In the genomic region with DNA sequence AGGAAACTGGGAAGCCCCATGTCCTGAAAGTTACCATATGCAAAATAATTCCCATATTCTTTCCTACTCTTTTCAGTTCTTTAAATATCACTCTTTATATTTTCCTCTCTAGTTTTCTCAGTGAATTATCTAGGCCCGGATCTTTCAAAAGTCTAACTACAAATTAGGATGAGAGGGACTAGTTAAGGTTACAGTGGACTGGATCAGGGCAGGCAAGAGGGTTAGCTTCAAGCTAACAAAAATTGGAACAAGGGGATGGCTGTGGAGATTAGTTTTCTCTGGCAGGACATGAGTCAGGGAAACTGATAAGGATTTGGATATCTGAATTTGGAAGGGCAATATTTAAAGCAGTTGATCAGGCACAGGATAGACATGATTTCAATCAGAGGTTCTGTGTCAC, we compare ENCODE assay signal across 29 cellular contexts. TPM values are rescaled to one million over a fixed set of nuclear protein-coding genes. Genes with fewer than 3 reads are reported as not detected.
DNase-seq lines count a peak whose midpoint lies in the region; ATAC-seq, FAIRE-seq and TF ChIP-seq lines count a peak whose summit lies in the region.
"Had no signal": no experiment of that assay in that cellular context is flagged by ENCODE, and none has a peak within 500 bp of the region (broad histone marks: within the 10 kb centered on the region; RNA-seq: fewer than 3 reads in every experiment).

No MANE protein-coding gene starts in this region.

- intact Hi-C loops in K562 (cut with micrococcal nuclease) = no loop called here

- no peak overlapping the region for H3K27ac ChIP-seq in K562 (ENCODE audit: extremely low read depth, low read depth, low read length)
- H3K27ac ChIP-seq: 22Rv1; A549; BLaER1; BLaER1 treated with 17β-estradiol and CSF1 and Interleukin-3, amounts not matched to agents 10 nM and 100 nM; C4-2B had no signal

- no peaks in the 10 kb centered on the region for H4K20me1 ChIP-seq in K562 (replicated peaks; ENCODE audit: control insufficient read depth, insufficient read depth, low read length)
- H4K20me1 ChIP-seq: BLaER1; BLaER1 treated with 17β-estradiol and CSF1 and Interleukin-3, amounts not matched to agents 10 nM and 100 nM had no signal

- no TSS peak for BruUV-seq in K562 (replicated peaks; lab: Mats Ljungman, UMichigan)

- no peak for TF ChIP-seq POLR2A in K562 (conservative IDR thresholded peaks at IDR 0.05)

- TF ChIP-seq EP300 in K562 (IDR thresholded peaks at IDR 0.05; ENCODE audit: low read length) = no peak

- CTCF ChIA-PET in K562 (lab: Yijun Ruan, JAX; ENCODE audit: low intra/inter-chr PET ratio) = no interaction called here

- no peak overlapping the region for H2AFZ ChIP-seq in K562 (ENCODE audit: low read depth, low read length)

- no peak overlapping the region for H3K9ac ChIP-seq in K562 (ENCODE audit: insufficient read depth in 1 of 2, low read depth in 2 of 2, low read length in 2 of 2)
- H3K9ac ChIP-seq: BLaER1; BLaER1 treated with 17β-estradiol and CSF1 and Interleukin-3, amounts not matched to agents 10 nM and 100 nM had no signal

- WGBS in K562 (ENCODE audit: insufficient coverage, low coverage, missing lambda C conversion rate) = 0% methylated on average over 1 of the region's 1 CpG

- H3K9me3 ChIP-seq in K562 (replicated peaks; ENCODE audit: control insufficient read depth, insufficient read depth, low read depth, low read length) = 0 out of 2 replicates have a peak, but pooled peaks cover 1% of the 10 kb centered on the region
- H3K9me3 ChIP-seq: A549, BE2C, BLaER1, Caco-2 had no signal

- no peak overlapping the region for H3K4me2 ChIP-seq in K562 (ENCODE audit: insufficient read depth, low read length)
- H3K4me2 ChIP-seq: A549; BLaER1; BLaER1 treated with 17β-estradiol and CSF1 and Interleukin-3, amounts not matched to agents 10 nM and 100 nM had no signal

- H3K4me1 ChIP-seq in K562 (replicated peaks in 1 of 2; ENCODE audit: control insufficient read depth in 2 of 2, insufficient read depth in 2 of 2, low read length in 2 of 2) = no peaks in the 10 kb centered on the region; a peak in 1 of 5 replicates
- H3K4me1 ChIP-seq: A549, BE2C, BLaER1, Caco-2 had no signal

- TF ChIP-seq CTCF in K562 (IDR thresholded peaks at IDR 0.05 in 2 of 3, conservative IDR thresholded peaks at IDR 0.05 in 1 of 3; ENCODE audit: insufficient read depth in 2 of 3, low read depth in 1 of 3, low read length in 3 of 3) = no peak

- H3K27me3 ChIP-seq in K562 (ENCODE audit: control insufficient read depth in 2 of 2, insufficient read depth in 2 of 2, low read length in 2 of 2) = no peaks in the 10 kb centered on the region
- H3K27me3 ChIP-seq: BE2C; BLaER1; BLaER1 treated with 17β-estradiol and CSF1 and Interleukin-3, amounts not matched to agents 10 nM and 100 nM had no signal

- TF ChIP-seq RAD21 in K562 (CRISPR knock-in tag; conservative IDR thresholded peaks at IDR 0.05 in 1 of 2, IDR thresholded peaks at IDR 0.05 in 1 of 2) = no peak

- H3K36me3 ChIP-seq in K562 (ENCODE audit: control insufficient read depth, insufficient read depth, low read length) = no peaks in the 10 kb centered on the region
- H3K36me3 ChIP-seq: BE2C; BLaER1; BLaER1 treated with 17β-estradiol and CSF1 and Interleukin-3, amounts not matched to agents 10 nM and 100 nM had no signal

- no peak for FAIRE-seq in K562 (lab: Jason Lieb, UNC)
- FAIRE-seq: A204.1, A549, D721Med had no signal

- in situ Hi-C loops in K562 (cut with MboI) = no loop called here

- POLR2A ChIA-PET in K562 (lab: Yijun Ruan, JAX) = interaction anchor here (0.6 kb wide), 1 partner anchor 9 kb away, joined by 3 read pairs; no protein-coding TSS in a partner anchor

- no peak for DNase-seq in K562 (ENCODE audit: extremely low read depth in 1 of 4, low spot score in 3 of 4)
- no peak for DNase-seq in anterior cingulate cortex (lab: John Stamatoyannopoulos, UW)
- DNase-seq: 8988T; ACHN; AML-193; BE2C; C1 segment of cervical spinal cord; Caco-2; Calu3; CD4-positive, alpha-beta memory T cell; CD4-positive, alpha-beta T cell; CD4-positive, CD25-positive, alpha-beta regulatory T cell; CD8-positive, alpha-beta memory T cell; CD8-positive, alpha-beta T cell; COR-L47; DMS 273 treated with DMSO at 0.1 percent for 48 hours; DMS153; DMS53; DMS79; DMS79 treated with DMSO at 0.1 percent for 48 hours; DND-41; EL had no signal

- no peak for ATAC-seq in K562
- ATAC-seq: A549; CD8-positive, alpha-beta T cell had no signal

- H3K79me2 ChIP-seq in K562 (ENCODE audit: control insufficient read depth, insufficient read depth, low read length) = no peaks in the 10 kb centered on the region

- H3K9me1 ChIP-seq in K562 (ENCODE audit: control insufficient read depth, insufficient read depth, low read length) = no peaks in the 10 kb centered on the region

- H3K4me3 ChIP-seq in K562 = no peak overlapping the region
- H3K4me3 ChIP-seq: A549; BLaER1; BLaER1 treated with 17β-estradiol and CSF1 and Interleukin-3, amounts not matched to agents 10 nM and 100 nM had no signal

TF ChIP-seq in K562, 482 proteins besides CTCF, POLR2A, EP300 and RAD21:
- TF ChIP-seq, protein P1, sequence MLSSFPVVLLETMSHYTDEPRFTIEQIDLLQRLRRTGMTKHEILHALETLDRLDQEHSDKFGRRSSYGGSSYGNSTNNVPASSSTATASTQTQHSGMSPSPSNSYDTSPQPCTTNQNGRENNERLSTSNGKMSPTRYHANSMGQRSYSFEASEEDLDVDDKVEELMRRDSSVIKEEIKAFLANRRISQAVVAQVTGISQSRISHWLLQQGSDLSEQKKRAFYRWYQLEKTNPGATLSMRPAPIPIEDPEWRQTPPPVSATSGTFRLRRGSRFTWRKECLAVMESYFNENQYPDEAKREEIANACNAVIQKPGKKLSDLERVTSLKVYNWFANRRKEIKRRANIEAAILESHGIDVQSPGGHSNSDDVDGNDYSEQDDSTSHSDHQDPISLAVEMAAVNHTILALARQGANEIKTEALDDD (IDR thresholded peaks at IDR 0.05) = peak; percentile 91
- TF ChIP-seq FOSL1 (tag; conservative IDR thresholded peaks at IDR 0.05) (peak; percentile 32; the same call in 1 of the 2 replicates), HIVEP1 (CRISPR knock-in tag; IDR thresholded peaks at IDR 0.05) (no peak)

RNA-seq across cellular contexts. Expression of gene BBS5, which starts 30.4 kb away (rescaled TPM):
- 7.5 and 18.1 TPM in 2 replicates for total RNA-seq in K562 (2011; cell fraction: chromatin; rRNA removed; ENCODE audit: low replicate concordance)
- total RNA-seq in K562 (2011; cell fraction: nucleolus; rRNA removed) = 2.2 and 4.5 TPM in 2 replicates
- 6.4 and 10.1 TPM in 2 replicates for total RNA-seq in K562 (2011; cell fraction: nucleoplasm; rRNA removed)
- total RNA-seq in K562 (2014; rRNA removed) (4.3 and 5.2 TPM in 2 replicates), K562 (2014; rRNA removed; fragmentation: Illumina TruSeq; extraction: Trizol) (4.7 and 4.8 TPM in 2 replicates), K562 (2015; rRNA removed; fragmentation: Illumina TruSeq; extraction: Trizol) (4.5 and 5.3 TPM in 2 replicates), K562 (2021) (5.0 and 6.5 TPM in 2 replicates)
- polyA plus RNA-seq in K562 (2011; rRNA removed) (2.3 and 3.7 TPM in 2 replicates), K562 (2014; fragmentation: Illumina TruSeq; extraction: Trizol) (3.4 and 5.5 TPM in 2 replicates), K562 (2014; fragmentation: Nextera tagmentation; extraction: Ambion mirVana) (1 to 10 TPM in 1 of 2 experiments, under 1 TPM in 1; 0.48 to 1.4 TPM), K562 (2014; rRNA removed) (6.9 and 7.1 TPM in 2 replicates)
- 2.1 and 5.2 TPM in 2 replicates for polyA plus RNA-seq in K562 (2011; cell fraction: cytosol; rRNA removed)
- polyA plus RNA-seq in K562 (2011; cell fraction: nucleus; rRNA removed) = 2.7 and 4.4 TPM in 2 replicates
- polyA plus RNA-seq in K562 (2012) = 2.7 and 4.2 TPM in 2 replicates
- polyA minus RNA-seq in K562 (2011; rRNA and poly(A)+ RNA removed) = 3.5 and 3.7 TPM in 2 replicates
- 1.1 and 2.5 TPM in 2 replicates for polyA minus RNA-seq in K562 (2011; cell fraction: cytosol; rRNA and poly(A)+ RNA removed)
- polyA minus RNA-seq in K562 (2011; cell fraction: nucleus; rRNA and poly(A)+ RNA removed) = 3.8 and 6.9 TPM in 2 replicates
